ENCODE assay signal across 10 cellular contexts in genomic region chr1:233172201-233172600, GRCh38.
DNase-seq lines count a peak whose midpoint lies in the region; ATAC-seq, FAIRE-seq and TF ChIP-seq lines count a peak whose summit lies in the region.
"Had no signal": no experiment of that assay in that cellular context is flagged by ENCODE, and none has a peak within 500 bp of the region (broad histone marks: within the 10 kb centered on the region; RNA-seq: fewer than 3 reads in every experiment).

No MANE protein-coding gene starts in this region.

- H3K4me1 ChIP-seq in Loucy (ENCODE audit: insufficient read depth, low read length, poor library complexity, severe bottlenecking) = peaks cover 8% of the 10 kb centered on the region
- H3K4me1 ChIP-seq in HepG2 (ENCODE audit: insufficient read depth, low read length) = no peaks in the 10 kb centered on the region
- no peaks in the 10 kb centered on the region for H3K4me1 ChIP-seq in Peyer's patch

- TF ChIP-seq CTCF in Loucy (conservative IDR thresholded peaks at IDR 0.05; ENCODE audit: low read length) = peak; percentile 67
- peak; percentile 39; the same call in 1 of the 2 replicates for TF ChIP-seq CTCF in HepG2 (CRISPR knock-in tag; IDR thresholded peaks at IDR 0.05)
- TF ChIP-seq CTCF in Peyer's patch (IDR thresholded peaks at IDR 0.05) = peak in 3 of 6 experiments; percentile 7 to 14 (median 12)

- FAIRE-seq in HepG2 (lab: Jason Lieb, UNC) = no peak

- H3K36me3 Mint-ChIP-seq in activated T-helper 17 cell treated with anti-CD3 and anti-CD28 coated beads, Interleukin-2, amount 50 U/mL, for 72 hours (ENCODE audit: low read depth) = peaks cover 72% of the 10 kb centered on the region

- H3K9me2 ChIP-seq in Loucy (replicated peaks; ENCODE audit: low read depth, low read length) = no peaks in the 10 kb centered on the region

- POLR2A ChIA-PET in HepG2 (lab: Yijun Ruan, JAX) = no interaction called here

- in situ Hi-C loops in HepG2 (cut with HindIII; ENCODE audit: extremely low pct_ligation_motif_present, low pct_unique_long_range_greater_than_20kb) = no loop called here

- TF ChIP-seq POLR2A in HepG2 (IDR thresholded peaks at IDR 0.05; ENCODE audit: insufficient read depth in 1 of 2, low read depth in 2 of 2, low read length in 2 of 2) (no peak), Peyer's patch (IDR thresholded peaks at IDR 0.05) (no peak)

- H3K4me3 Mint-ChIP-seq in activated T-helper 17 cell treated with anti-CD3 and anti-CD28 coated beads, Interleukin-2, amount 50 U/mL, for 72 hours = no peak overlapping the region
- H3K4me3 Mint-ChIP-seq: activated naive CD8-positive, alpha-beta T cell treated with anti-CD3 and anti-CD28 coated beads for 36 hours had no signal

- no peaks in the 10 kb centered on the region for H3K27me3 Mint-ChIP-seq in activated T-helper 17 cell treated with anti-CD3 and anti-CD28 coated beads, Interleukin-2, amount 50 U/mL, for 72 hours
- H3K27me3 Mint-ChIP-seq: activated naive CD8-positive, alpha-beta T cell treated with anti-CD3 and anti-CD28 coated beads for 36 hours had no signal

- no peaks in the 10 kb centered on the region for H3K4me1 Mint-ChIP-seq in activated T-helper 17 cell treated with anti-CD3 and anti-CD28 coated beads, Interleukin-2, amount 50 U/mL, for 72 hours
- H3K4me1 Mint-ChIP-seq: activated naive CD8-positive, alpha-beta T cell treated with anti-CD3 and anti-CD28 coated beads for 36 hours had no signal

- DNase-seq in EH (ENCODE audit: low read depth) = peak; percentile 46
- DNase-seq in amniotic epithelial cell (ENCODE audit: low read depth) = peak; percentile 69
- peak; percentile 11 for DNase-seq in HepG2 (ENCODE audit: low spot score)
- DNase-seq in T-helper 2 cell = no peak
- DNase-seq in Peyer's patch = no peak
- DNase-seq: activated naive CD8-positive, alpha-beta T cell treated with anti-CD3 and anti-CD28 coated beads for 36 hours; kidney glomerular epithelial cell had no signal

- no peaks in the 10 kb centered on the region; the same call in 1 of the 2 replicates for H3K9me3 ChIP-seq in Loucy (ENCODE audit: insufficient read depth, low read depth, low read length)
- no peaks in the 10 kb centered on the region; the same call in 1 of the 2 replicates for H3K9me3 ChIP-seq in HepG2 (ENCODE audit: low read length)
- H3K9me3 ChIP-seq in Peyer's patch = no peaks in the 10 kb centered on the region

- H2AFZ ChIP-seq in Loucy (ENCODE audit: low read length) (no peak overlapping the region), HepG2 (ENCODE audit: low read length) (no peak overlapping the region)

- H4K20me1 ChIP-seq in Loucy (ENCODE audit: insufficient read depth, low read length, poor library complexity, severe bottlenecking) (no peaks in the 10 kb centered on the region), HepG2 (ENCODE audit: insufficient read depth, low read length) (no peaks in the 10 kb centered on the region)

- H3K9me3 Mint-ChIP-seq in activated T-helper 17 cell treated with anti-CD3 and anti-CD28 coated beads, Interleukin-2, amount 50 U/mL, for 72 hours = peaks cover 3% of the 10 kb centered on the region

- no peaks in the 10 kb centered on the region for H3F3A ChIP-seq in Loucy (ENCODE audit: low read depth)

- no peak for TF ChIP-seq EP300 in HepG2 (IDR thresholded peaks at IDR 0.05; ENCODE audit: low read depth in 2 of 2, low read length in 2 of 2)
- TF ChIP-seq EP300 in HepG2 (CRISPR knock-in tag; IDR thresholded peaks at IDR 0.05; ENCODE audit: borderline replicate concordance) = no peak

- no peaks in the 10 kb centered on the region for H3K27me3 ChIP-seq in Loucy (ENCODE audit: insufficient read depth, low read length, poor library complexity, severe bottlenecking)
- no peaks in the 10 kb centered on the region for H3K27me3 ChIP-seq in HepG2 (ENCODE audit: control insufficient read depth in 1 of 2, insufficient read depth in 2 of 2, low read length in 2 of 2)
- H3K27me3 ChIP-seq in Peyer's patch = no peaks in the 10 kb centered on the region

- no peaks in the 10 kb centered on the region for H3K79me2 ChIP-seq in Loucy (ENCODE audit: insufficient read depth, low read length)
- no peaks in the 10 kb centered on the region for H3K79me2 ChIP-seq in HepG2 (ENCODE audit: insufficient read depth, low read length)

- TF ChIP-seq RAD21 in HepG2 (CRISPR knock-in tag; IDR thresholded peaks at IDR 0.05) = no peak

- intact Hi-C loops in HepG2 (cut with micrococcal nuclease; ENCODE audit: unreplicated experiment) = no loop called here

- H3K27ac ChIP-seq in HepG2 (ENCODE audit: extremely low read length, insufficient read depth, low read length) (no peak overlapping the region), Peyer's patch (no peak overlapping the region)

- H3K9ac ChIP-seq in Loucy (ENCODE audit: low read depth, low read length, poor library complexity, severe bottlenecking) = no peak overlapping the region
- H3K9ac ChIP-seq in HepG2 (ENCODE audit: insufficient read depth, low read depth, low read length) = no peak overlapping the region

- no peak overlapping the region for H3K4me3 ChIP-seq in Loucy (ENCODE audit: low read length, poor library complexity, severe bottlenecking)
- no peak overlapping the region for H3K4me3 ChIP-seq in HepG2 (replicated peaks in 1 of 3; ENCODE audit: insufficient read depth in 1 of 3, low read depth in 2 of 3, low read length in 3 of 3)
- no peak overlapping the region for H3K4me3 ChIP-seq in Peyer's patch

- CTCF ChIA-PET in HepG2 (lab: Yijun Ruan, JAX; ENCODE audit: low intra/inter-chr PET ratio, low total read pairs) = no interaction called here

- H3K27ac Mint-ChIP-seq in activated T-helper 17 cell treated with anti-CD3 and anti-CD28 coated beads, Interleukin-2, amount 50 U/mL, for 72 hours = no peak overlapping the region
- H3K27ac Mint-ChIP-seq: activated naive CD8-positive, alpha-beta T cell treated with anti-CD3 and anti-CD28 coated beads for 36 hours had no signal

- 0 out of 3 replicates have a peak, but pooled peaks have one; percentile 38 for ATAC-seq in HepG2
- ATAC-seq in activated T-helper 17 cell treated with anti-CD3 and anti-CD28 coated beads, Interleukin-2, amount 50 U/mL, for 72 hours (replicated peaks) = no peak
- no peak for ATAC-seq in GM21723 (IDR thresholded peaks at IDR 0.05; ENCODE audit: unreplicated experiment)

- H3K4me2 ChIP-seq in Loucy (ENCODE audit: low read depth, low read length, poor library complexity, severe bottlenecking) (no peak overlapping the region), HepG2 (ENCODE audit: low read depth, low read length) (no peak overlapping the region)

- peaks cover 26% of the 10 kb centered on the region for H3K36me3 ChIP-seq in Loucy (ENCODE audit: insufficient read depth, low read length)
- H3K36me3 ChIP-seq in HepG2 (replicated peaks in 1 of 2; ENCODE audit: control insufficient read depth in 1 of 2, insufficient read depth in 2 of 2, low read length in 2 of 2) = no peaks in the 10 kb centered on the region
- H3K36me3 ChIP-seq in Peyer's patch = peaks cover 0 to 7% (median 0%) of the 10 kb centered on the region in 3 donors

- no TSS peak for BruUV-seq in HepG2 (replicated peaks; lab: Mats Ljungman, UMichigan)

- 0% methylated on average over 2 of the region's 2 CpGs for WGBS in HepG2 (ENCODE audit: low lambda C conversion rate)

TF ChIP-seq in HepG2, 621 proteins besides CTCF, POLR2A, EP300 and RAD21:
- TF ChIP-seq STAG1 (CRISPR knock-in tag; IDR thresholded peaks at IDR 0.05) = peak; percentile 52
- TF ChIP-seq ZFP37 (CRISPR knock-in tag; IDR thresholded peaks at IDR 0.05; ENCODE audit: borderline replicate concordance) = no peak
- TF ChIP-seq MEIS1 (CRISPR knock-in tag; IDR thresholded peaks at IDR 0.05; ENCODE audit: borderline replicate concordance) = no peak
- no peak for TF ChIP-seq TFAP4 (IDR thresholded peaks at IDR 0.05; ENCODE audit: borderline replicate concordance, low read depth)
- no peak for TF ChIP-seq RARA (CRISPR knock-in tag; IDR thresholded peaks at IDR 0.05)

Comparison
In these comparisons a context has a peak if more than half of its experiments do, and no peak if none do; other contexts are left out.
1. DNase-seq: peak in EH (single experiment), amniotic epithelial cell (single experiment) and HepG2 (single experiment); none in T-helper 2 cell (0 of 5) and Peyer's patch (0 of 3).